28 cellular contexts compared by ENCODE assay signal in genomic region chr5:166324372-166324771, GRCh38.
"Had no signal": no experiment of that assay in that cellular context is flagged by ENCODE, and none has a peak within 500 bp of the region (broad histone marks: within the 10 kb centered on the region; RNA-seq: fewer than 3 reads in every experiment).

No MANE protein-coding gene starts in this region.

- H3K9me3 ChIP-seq: gastroesophageal sphincter, ovary, sigmoid colon, thoracic aorta, uterus had no signal

- H3K4me1 ChIP-seq: gastroesophageal sphincter, sigmoid colon, uterus had no signal

- DNase-seq: activated CD4-positive, alpha-beta memory T cell treated with anti-CD3 and anti-CD28 coated beads, Interleukin-2, amount 10 ng/mL, durations not matched to agents 7 days and 5 days; activated CD4-positive, alpha-beta T cell treated with anti-CD3 and anti-CD28 coated beads for 1 hour; activated CD4-positive, alpha-beta T cell treated with anti-CD3 and anti-CD28 coated beads, Interleukin-2, amount 10 ng/mL, durations not matched to agents 7 days and 5 days; activated CD8-positive, alpha-beta memory T cell treated with anti-CD3 and anti-CD28 coated beads, Interleukin-2, amount 50 U/mL, for 48 hours; activated gamma-delta T cell; activated naive CD4-positive, alpha-beta T cell treated with anti-CD3 and anti-CD28 coated beads, Interleukin-2, amount 10 ng/mL, durations not matched to agents 7 days and 5 days; activated T-cell treated with anti-CD3 and anti-CD28 coated beads, Interleukin-2, amount 50 U/mL, for 24 hours; amygdala; caudate nucleus; cortex of kidney; effector memory CD8-positive, alpha-beta T cell; hippocampal formation; islet precursor cell; left cardiac atrium; natural killer cell; ovary; sigmoid colon; small intestine; stimulated activated CD4-positive, alpha-beta T cell treated with anti-CD3 and anti-CD28 coated beads, Interleukin-4, amount 100 ng/mL, for 24 hours; T1000; trophoblast cell; uterus had no signal

- H3K4me3 Mint-ChIP-seq: activated CD4-positive, alpha-beta memory T cell treated with anti-CD3 and anti-CD28 coated beads, Interleukin-2, amount 10 ng/mL, durations not matched to agents 7 days and 5 days; activated CD4-positive, alpha-beta T cell treated with anti-CD3 and anti-CD28 coated beads, Interleukin-2, amount 10 ng/mL, durations not matched to agents 7 days and 5 days; activated naive CD4-positive, alpha-beta T cell treated with anti-CD3 and anti-CD28 coated beads, Interleukin-2, amount 10 ng/mL, durations not matched to agents 7 days and 5 days; activated T-cell treated with anti-CD3 and anti-CD28 coated beads, Interleukin-2, amount 50 U/mL, for 24 hours; effector memory CD8-positive, alpha-beta T cell; natural killer cell; stimulated activated effector memory CD8-positive, alpha-beta T cell treated with anti-CD3 and anti-CD28 coated beads, Interleukin-12 subunit alpha, Interleukin-12 subunit beta, amount 100 ng/mL, for 72 hours; stimulated activated naive CD8-positive, alpha-beta T cell treated with anti-CD3 and anti-CD28 coated beads, Interleukin-15, Interleukin-2, amounts not matched to agents 100 ng/mL and 50 ng/mL, for 24 hours; T-helper 1 cell treated with Interleukin-12 subunit alpha and Interleukin-12 subunit beta and Interleukin-4 antibody, amounts not matched to agents 30 μg/mL and 1 μg/mL, for 36 hours had no signal

- H3K36me3 Mint-ChIP-seq: activated naive CD4-positive, alpha-beta T cell treated with anti-CD3 and anti-CD28 coated beads, Interleukin-2, amount 10 ng/mL, durations not matched to agents 7 days and 5 days; natural killer cell; stimulated activated effector memory CD8-positive, alpha-beta T cell treated with anti-CD3 and anti-CD28 coated beads, Interleukin-12 subunit alpha, Interleukin-12 subunit beta, amount 100 ng/mL, for 72 hours had no signal

- H3K9me3 Mint-ChIP-seq: activated CD4-positive, alpha-beta memory T cell treated with anti-CD3 and anti-CD28 coated beads, Interleukin-2, amount 10 ng/mL, durations not matched to agents 7 days and 5 days; T-helper 1 cell treated with Interleukin-12 subunit alpha and Interleukin-12 subunit beta and Interleukin-4 antibody, amounts not matched to agents 30 μg/mL and 1 μg/mL, for 36 hours had no signal

- H3K27ac ChIP-seq: gastroesophageal sphincter, ovary, sigmoid colon, thoracic aorta, uterus had no signal

- H3K27me3 ChIP-seq: ovary, sigmoid colon, uterus had no signal

- H3K36me3 ChIP-seq: gastroesophageal sphincter, ovary, sigmoid colon, thoracic aorta, uterus had no signal

- H3K27ac Mint-ChIP-seq: activated CD4-positive, alpha-beta memory T cell treated with anti-CD3 and anti-CD28 coated beads, Interleukin-2, amount 10 ng/mL, durations not matched to agents 7 days and 5 days; activated CD4-positive, alpha-beta T cell treated with anti-CD3 and anti-CD28 coated beads, Interleukin-2, amount 10 ng/mL, durations not matched to agents 7 days and 5 days; activated naive CD4-positive, alpha-beta T cell treated with anti-CD3 and anti-CD28 coated beads, Interleukin-2, amount 10 ng/mL, durations not matched to agents 7 days and 5 days; activated T-cell treated with anti-CD3 and anti-CD28 coated beads, Interleukin-2, amount 50 U/mL, for 24 hours; effector memory CD8-positive, alpha-beta T cell; natural killer cell; progenitor cell of endocrine pancreas; stimulated activated effector memory CD8-positive, alpha-beta T cell treated with anti-CD3 and anti-CD28 coated beads, Interleukin-12 subunit alpha, Interleukin-12 subunit beta, amount 100 ng/mL, for 72 hours; stimulated activated naive CD8-positive, alpha-beta T cell treated with anti-CD3 and anti-CD28 coated beads, Interleukin-15, Interleukin-2, amounts not matched to agents 100 ng/mL and 50 ng/mL, for 24 hours; T-helper 1 cell treated with Interleukin-12 subunit alpha and Interleukin-12 subunit beta and Interleukin-4 antibody, amounts not matched to agents 30 μg/mL and 1 μg/mL, for 36 hours had no signal

- H3K4me1 Mint-ChIP-seq: activated CD4-positive, alpha-beta memory T cell treated with anti-CD3 and anti-CD28 coated beads, Interleukin-2, amount 10 ng/mL, durations not matched to agents 7 days and 5 days; activated CD4-positive, alpha-beta T cell treated with anti-CD3 and anti-CD28 coated beads, Interleukin-2, amount 10 ng/mL, durations not matched to agents 7 days and 5 days; activated naive CD4-positive, alpha-beta T cell treated with anti-CD3 and anti-CD28 coated beads, Interleukin-2, amount 10 ng/mL, durations not matched to agents 7 days and 5 days; natural killer cell; stimulated activated effector memory CD8-positive, alpha-beta T cell treated with anti-CD3 and anti-CD28 coated beads, Interleukin-12 subunit alpha, Interleukin-12 subunit beta, amount 100 ng/mL, for 72 hours had no signal

- H3K4me3 ChIP-seq: gastroesophageal sphincter, ovary, sigmoid colon, thoracic aorta, uterus had no signal

- ATAC-seq: effector memory CD8-positive, alpha-beta T cell; gastroesophageal sphincter; left cardiac atrium; natural killer cell; stimulated activated effector memory CD8-positive, alpha-beta T cell treated with anti-CD3 and anti-CD28 coated beads, Interleukin-12 subunit alpha, Interleukin-12 subunit beta, amount 100 ng/mL, for 72 hours had no signal

- H3K27me3 Mint-ChIP-seq: activated CD4-positive, alpha-beta memory T cell treated with anti-CD3 and anti-CD28 coated beads, Interleukin-2, amount 10 ng/mL, durations not matched to agents 7 days and 5 days; activated CD4-positive, alpha-beta T cell treated with anti-CD3 and anti-CD28 coated beads, Interleukin-2, amount 10 ng/mL, durations not matched to agents 7 days and 5 days; activated naive CD4-positive, alpha-beta T cell treated with anti-CD3 and anti-CD28 coated beads, Interleukin-2, amount 10 ng/mL, durations not matched to agents 7 days and 5 days; activated T-cell treated with anti-CD3 and anti-CD28 coated beads, Interleukin-2, amount 50 U/mL, for 24 hours; effector memory CD8-positive, alpha-beta T cell; stimulated activated naive CD8-positive, alpha-beta T cell treated with anti-CD3 and anti-CD28 coated beads, Interleukin-15, Interleukin-2, amounts not matched to agents 100 ng/mL and 50 ng/mL, for 24 hours had no signal
